In genomic region chr17:38617967-38618760, GRCh38 we compare ENCODE assay signal across 24 cellular contexts. TPM values are rescaled to one million over a fixed set of nuclear protein-coding genes. Genes with fewer than 3 reads are reported as not detected.
DNase-seq lines count a peak whose midpoint lies in the region; ATAC-seq and TF ChIP-seq lines count a peak whose summit lies in the region.
"Had no signal": no experiment of that assay in that cellular context is flagged by ENCODE, and none has a peak within 500 bp of the region (broad histone marks: within the 10 kb centered on the region; RNA-seq: fewer than 3 reads in every experiment).

No MANE protein-coding gene starts in this region.

- DNase-seq in NCI-H510A treated with DMSO at 0.1 percent for 48 hours (lab: John Stamatoyannopoulos, UW) (peak; percentile 28), NCI-H510A (lab: John Stamatoyannopoulos, UW) (no peak), H7 (peak; percentile 22), NCI-H69 (lab: John Stamatoyannopoulos, UW) (peak; percentile 39), posterior vena cava (ENCODE audit: low spot score) (peak; percentile 63), kidney glomerular epithelial cell (lab: John Stamatoyannopoulos, UW) (no peak), AML-193 (lab: John Stamatoyannopoulos, UW) (no peak)
- DNase-seq: activated CD4-positive, alpha-beta memory T cell treated with anti-CD3 and anti-CD28 coated beads, Interleukin-2, amount 10 ng/mL, durations not matched to agents 7 days and 5 days; activated CD4-positive, CD25-positive, alpha-beta regulatory T cell treated with anti-CD3 and anti-CD28 coated beads, Interleukin-2, amount 50 U/mL, for 72 hours; activated CD8-positive, alpha-beta memory T cell treated with anti-CD3 and anti-CD28 coated beads, Interleukin-2, amount 50 U/mL, for 48 hours; amygdala; BE2C; CD8-positive, alpha-beta memory T cell; naive thymus-derived CD8-positive, alpha-beta T cell; NCI-H1105 treated with DMSO at 0.1 percent for 48 hours; NCI-H2107; RPMI8226; stimulated activated CD4-positive, alpha-beta T cell treated with anti-CD3 and anti-CD28 coated beads, Interleukin-1b, Interleukin-23, amount 100 ng/mL, for 48 hours; stimulated activated CD8-positive, alpha-beta memory T cell treated with anti-CD3 and anti-CD28 coated beads, Interleukin-4, amount 100 ng/mL, for 48 hours; stimulated activated naive CD8-positive, alpha-beta T cell treated with anti-CD3 and anti-CD28 coated beads, Interleukin-15, amount 100 ng/mL, for 72 hours; thyroid gland had no signal

- ATAC-seq in GM18505 (IDR thresholded peaks at IDR 0.05; ENCODE audit: unreplicated experiment) = no peak
- ATAC-seq: naive thymus-derived CD8-positive, alpha-beta T cell; stimulated activated naive CD8-positive, alpha-beta T cell treated with anti-CD3 and anti-CD28 coated beads, Interleukin-15, amount 100 ng/mL, for 72 hours had no signal

- H3K4me3 ChIP-seq in H7 (ENCODE audit: insufficient read depth, low read depth, low read length) = no peak overlapping the region
- H3K4me3 ChIP-seq: A549, thyroid gland had no signal

- no peaks in the 10 kb centered on the region for H3K36me3 ChIP-seq in H7 (replicated peaks; ENCODE audit: control insufficient read depth, insufficient read depth, low read length)
- H3K36me3 ChIP-seq: BE2C, thyroid gland had no signal

- intact Hi-C loops in posterior vena cava (cut with DNase I) = no loop called here

- TF ChIP-seq POLR2A in GM18505 (IDR thresholded peaks at IDR 0.05; ENCODE audit: borderline replicate concordance, extremely low read depth, insufficient read depth, insufficient read length) = no peak

- no peaks in the 10 kb centered on the region for H3K27me3 ChIP-seq in H7 (ENCODE audit: control insufficient read depth, insufficient read depth, low read length)
- H3K27me3 ChIP-seq: BE2C, thyroid gland had no signal

RNA-seq across cellular contexts. Expression of gene SRCIN1, which starts 12.4 kb away (rescaled TPM):
- 2.3 TPM in 2 replicates for total RNA-seq in H7 (2014; rRNA removed; shearing (Covaris generic))
- total RNA-seq in posterior vena cava = 1 to 10 TPM in 1 of 2 donors, under 1 TPM in 1; 0.93 to 1.2 TPM
- total RNA-seq: glomerular endothelial cell had no signal

RNA-seq across cellular contexts. Expression of gene EPOP, which starts 56.6 kb away (rescaled TPM):
- total RNA-seq in H7 (2014; rRNA removed; shearing (Covaris generic)) = 6.1 and 6.2 TPM in 2 replicates
- 1 to 10 TPM; 1.6 to 2.6 TPM for total RNA-seq in posterior vena cava

Comparison
In these comparisons a context has a peak if more than half of its experiments do, and no peak if none do; other contexts are left out.
1. DNase-seq: peak in NCI-H510A treated with DMSO at 0.1 percent for 48 hours (single experiment), H7 (single experiment), NCI-H69 (single experiment) and posterior vena cava (single experiment); none in NCI-H510A (single experiment), kidney glomerular epithelial cell (single experiment) and AML-193 (0 of 2).